In the genomic region with DNA sequence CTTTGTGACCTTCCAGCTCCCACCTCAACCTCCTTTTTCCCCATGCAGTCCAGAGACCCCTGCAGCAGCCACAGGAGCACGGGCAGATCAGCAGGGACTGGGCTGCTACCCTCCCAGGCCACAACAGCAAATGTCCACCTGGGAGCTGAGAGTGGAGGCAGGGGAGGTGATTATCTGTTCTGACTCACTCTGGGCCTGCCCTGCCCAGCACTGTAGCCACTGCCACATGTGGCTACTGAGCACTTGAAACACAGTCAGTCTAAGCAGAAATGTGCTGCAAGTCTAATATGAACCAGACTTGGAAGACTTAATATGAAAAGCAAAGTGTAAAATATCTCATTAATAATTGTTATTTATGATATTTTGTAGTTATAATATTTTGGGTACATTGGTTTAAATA, we compare ENCODE assay signal across 15 cellular contexts.
DNase-seq lines count a peak whose midpoint lies in the region; ATAC-seq and TF ChIP-seq lines count a peak whose summit lies in the region.
"Had no signal": no experiment of that assay in that cellular context is flagged by ENCODE, and none has a peak within 500 bp of the region (broad histone marks: within the 10 kb centered on the region; RNA-seq: fewer than 3 reads in every experiment).

No MANE protein-coding gene starts in this region.

- CTCF ChIA-PET in PC-3 (lab: Charles Lee), result no interaction called here

- H2AFZ ChIP-seq in PC-3 (ENCODE audit: low read length) (peak overlapping the region; percentile 19; the same call in 1 of the 2 replicates), osteoblast (ENCODE audit: low read length) (peak overlapping the region; percentile 61)

- BruUV-seq in PC-3 (replicated peaks; lab: Mats Ljungman, UMichigan), result no TSS peak

- H3K4me3 ChIP-seq in PC-3 (ENCODE audit: low read length), result no peak overlapping the region
- H3K4me3 ChIP-seq in esophagus muscularis mucosa, result no peak overlapping the region
- H3K4me3 ChIP-seq in osteoblast (ENCODE audit: insufficient read depth, low read length), result no peak overlapping the region

- H3K4me2 ChIP-seq in PC-3 (ENCODE audit: low read length) (no peak overlapping the region), osteoblast (ENCODE audit: insufficient read depth, low read length) (no peak overlapping the region)

- H3K9me3 ChIP-seq in PC-3 (ENCODE audit: low read length) (no peaks in the 10 kb centered on the region), esophagus muscularis mucosa (peaks cover 0 to 3% (median 0%) of the 10 kb centered on the region in 4 donors), osteoblast (ENCODE audit: low read depth, low read length) (no peaks in the 10 kb centered on the region)
- H3K9me3 ChIP-seq: BE2C had no signal

- WGBS in esophagus muscularis mucosa, result 71% methylated on average over 1 of the region's 1 CpG

- no peaks in the 10 kb centered on the region for H3F3A ChIP-seq in PC-3 (ENCODE audit: low read length, unreplicated experiment)

- POLR2A ChIA-PET in PC-3 (lab: Charles Lee; ENCODE audit: unreplicated experiment), result no interaction called here

- intact Hi-C loops in PC-3 (cut with micrococcal nuclease), result loop anchor here (10.0 kb wide), 1 partner anchor 52 kb away; no protein-coding TSS in a partner anchor
- intact Hi-C loops in esophagus muscularis mucosa (cut with DNase I), result no loop called here
- intact Hi-C loops in posterior vena cava (cut with DNase I), result no loop called here

- H3K9ac ChIP-seq in PC-3 (ENCODE audit: low read length), result no peak overlapping the region

- no peak for TF ChIP-seq POLR2A in esophagus muscularis mucosa (IDR thresholded peaks at IDR 0.05; ENCODE audit: low read depth)

- no peaks in the 10 kb centered on the region for H3K79me2 ChIP-seq in PC-3 (ENCODE audit: low read length)
- H3K79me2 ChIP-seq in osteoblast (ENCODE audit: insufficient read depth, low read length), result no peaks in the 10 kb centered on the region

- H3K9me2 ChIP-seq in PC-3 (replicated peaks; ENCODE audit: low read length), result no peaks in the 10 kb centered on the region

- ATAC-seq in PC-3, result peak; percentile 37
- ATAC-seq: activated T-helper 17 cell treated with anti-CD3 and anti-CD28 coated beads, Interleukin-2, amount 50 U/mL, for 72 hours had no signal

- TF ChIP-seq EP300 in esophagus muscularis mucosa (IDR thresholded peaks at IDR 0.05), result no peak

- no peak for TF ChIP-seq CTCF in PC-3 (conservative IDR thresholded peaks at IDR 0.05; ENCODE audit: low read depth, low read length)
- TF ChIP-seq CTCF in esophagus muscularis mucosa (IDR thresholded peaks at IDR 0.05), result no peak
- TF ChIP-seq CTCF in osteoblast (IDR thresholded peaks at IDR 0.05; ENCODE audit: extremely low read depth, low read depth, low read length), result no peak

- H4K20me1 ChIP-seq in PC-3 (ENCODE audit: low read length) (no peaks in the 10 kb centered on the region), osteoblast (ENCODE audit: insufficient read depth, low read length) (no peaks in the 10 kb centered on the region)

- H3K27ac ChIP-seq in PC-3 (ENCODE audit: low read length), result no peak overlapping the region
- H3K27ac ChIP-seq in esophagus muscularis mucosa (replicated peaks in 1 of 4), result no peak overlapping the region
- H3K27ac ChIP-seq in osteoblast (ENCODE audit: low read depth, low read length), result no peak overlapping the region

- H3K27me3 ChIP-seq in PC-3 (ENCODE audit: low read length), result no peaks in the 10 kb centered on the region
- H3K27me3 ChIP-seq in esophagus muscularis mucosa, result no peaks in the 10 kb centered on the region
- no peaks in the 10 kb centered on the region for H3K27me3 ChIP-seq in osteoblast (ENCODE audit: insufficient read depth, low read length)
- H3K27me3 ChIP-seq: BE2C had no signal

- H3K4me1 ChIP-seq in PC-3 (ENCODE audit: insufficient read depth, low read length) (peaks cover 36% of the 10 kb centered on the region), esophagus muscularis mucosa (no peaks in the 10 kb centered on the region), osteoblast (ENCODE audit: insufficient read depth, low read length) (peaks cover 32% of the 10 kb centered on the region)
- H3K4me1 ChIP-seq: BE2C had no signal

- H3K36me3 ChIP-seq in PC-3 (ENCODE audit: low read depth, low read length), result no peaks in the 10 kb centered on the region
- H3K36me3 ChIP-seq in esophagus muscularis mucosa, result no peaks in the 10 kb centered on the region
- H3K36me3 ChIP-seq in osteoblast (ENCODE audit: insufficient read depth, low read length), result no peaks in the 10 kb centered on the region
- H3K36me3 ChIP-seq: BE2C had no signal

- peak; percentile 64 for DNase-seq in EH (ENCODE audit: low read depth)
- peak; percentile 48 for DNase-seq in PC-3
- DNase-seq in esophagus muscularis mucosa (ENCODE audit: extremely low spot score), result peak; percentile 83
- peak; percentile 66 for DNase-seq in osteoblast (ENCODE audit: insufficient read length, low spot score, missing footprints)
- no peak for DNase-seq in amniotic stem cell (lab: John Stamatoyannopoulos, UW)
- DNase-seq in UCSD-AML1 (lab: John Stamatoyannopoulos, UW; ENCODE audit: unreplicated experiment), result no peak
- DNase-seq in posterior vena cava (ENCODE audit: low spot score), result no peak
- no peak for DNase-seq in C1 segment of cervical spinal cord (lab: John Stamatoyannopoulos, UW)
- DNase-seq: activated CD4-positive, alpha-beta memory T cell treated with anti-CD3 and anti-CD28 coated beads, Interleukin-2, amount 10 ng/mL, durations not matched to agents 7 days and 5 days; anterior cingulate cortex; BE2C; H9; kidney; MV-4-11 had no signal

Comparison
In these comparisons a context has a peak if more than half of its experiments do, and no peak if none do; other contexts are left out.
1. DNase-seq: peak in EH (single experiment), PC-3 (single experiment), esophagus muscularis mucosa (single experiment) and osteoblast (single experiment); none in amniotic stem cell (single experiment), UCSD-AML1 (single experiment), posterior vena cava (single experiment) and C1 segment of cervical spinal cord (0 of 14).